ENCODE assay signal across 26 cellular contexts in genomic region chr9:138120072-138120471, GRCh38.
"Had no signal": no experiment of that assay in that cellular context is flagged by ENCODE, and none has a peak within 500 bp of the region (broad histone marks: within the 10 kb centered on the region; RNA-seq: fewer than 3 reads in every experiment).

No MANE protein-coding gene starts in this region.

- H3K27ac Mint-ChIP-seq: memory B cell; naive thymus-derived CD4-positive, alpha-beta T cell; stimulated activated naive B cell treated with anti-CD40 and anti-IgM and Interleukin-4, amounts not matched to agents 10 μg/mL and 1 μg/mL and 100 μg/mL, for 72 hours; stimulated activated naive CD8-positive, alpha-beta T cell treated with anti-CD3 and anti-CD28 coated beads, Interleukin-15, Interleukin-2, amounts not matched to agents 100 ng/mL and 50 ng/mL, for 24 hours; type B pancreatic cell had no signal

- H3K27me3 Mint-ChIP-seq: stimulated activated naive CD8-positive, alpha-beta T cell treated with anti-CD3 and anti-CD28 coated beads, Interleukin-15, Interleukin-2, amounts not matched to agents 100 ng/mL and 50 ng/mL, for 24 hours had no signal

- H3K27ac ChIP-seq: heart left ventricle, hepatocyte, left ventricle myocardium inferior, pancreas, prostate gland, skin epidermis, tibial nerve, uterus had no signal

- H3K4me1 Mint-ChIP-seq: memory B cell; naive thymus-derived CD4-positive, alpha-beta T cell; nephron progenitor cell; stimulated activated naive B cell treated with anti-CD40 and anti-IgM and Interleukin-4, amounts not matched to agents 10 μg/mL and 1 μg/mL and 100 μg/mL, for 72 hours had no signal

- H3K36me3 Mint-ChIP-seq: memory B cell; naive thymus-derived CD4-positive, alpha-beta T cell; stimulated activated naive B cell treated with anti-CD40 and anti-IgM and Interleukin-4, amounts not matched to agents 10 μg/mL and 1 μg/mL and 100 μg/mL, for 72 hours; type B pancreatic cell had no signal

- DNase-seq: left colon; left ventricle myocardium inferior; midbrain; mucosa of descending colon; naive thymus-derived CD4-positive, alpha-beta T cell; nephron progenitor cell; pancreas; retina; stimulated activated CD4-positive, alpha-beta T cell treated with anti-CD3 and anti-CD28 coated beads, Interleukin-12 subunit alpha, Interleukin-12 subunit beta, amount 100 ng/mL, for 4 hours; stimulated activated CD4-positive, alpha-beta T cell treated with anti-CD3 and anti-CD28 coated beads, Interleukin-15, amount 100 ng/mL, for 24 hours; stimulated activated CD4-positive, alpha-beta T cell treated with anti-CD3 and anti-CD28 coated beads, Interleukin-2, amount 100 ng/mL, for 24 hours; stimulated activated CD4-positive, alpha-beta T cell treated with anti-CD3 and anti-CD28 coated beads, Interleukin-4, amount 100 ng/mL, for 1 hour; stimulated activated naive B cell treated with anti-CD40 and anti-IgM and Interleukin-4, amounts not matched to agents 10 μg/mL and 1 μg/mL and 100 μg/mL, for 72 hours; substantia nigra; uterus had no signal

- H3K9me3 Mint-ChIP-seq: memory B cell; stimulated activated naive B cell treated with anti-CD40 and anti-IgM and Interleukin-4, amounts not matched to agents 10 μg/mL and 1 μg/mL and 100 μg/mL, for 72 hours; stimulated activated naive CD8-positive, alpha-beta T cell treated with anti-CD3 and anti-CD28 coated beads, Interleukin-15, Interleukin-2, amounts not matched to agents 100 ng/mL and 50 ng/mL, for 24 hours; type B pancreatic cell had no signal

- H3K9me3 ChIP-seq: heart left ventricle, left ventricle myocardium inferior, mucosa of descending colon, pancreas, prostate gland, tibial nerve, uterus had no signal

- H3K4me1 ChIP-seq: heart left ventricle, left ventricle myocardium inferior, pancreas, prostate gland, tibial nerve, uterus had no signal

- H3K4me3 ChIP-seq: heart left ventricle, hepatocyte, left ventricle myocardium inferior, mucosa of descending colon, pancreas, prostate gland, skin epidermis, tibial nerve, uterus had no signal

- H3K36me3 ChIP-seq: heart left ventricle, left ventricle myocardium inferior, pancreas, prostate gland, tibial nerve, uterus had no signal

- H3K27me3 ChIP-seq: hepatocyte, pancreas, tibial nerve, uterus had no signal

- H3K4me2 ChIP-seq: hepatocyte had no signal

- H3K79me2 ChIP-seq: hepatocyte had no signal

- H3K4me3 Mint-ChIP-seq: memory B cell; naive thymus-derived CD4-positive, alpha-beta T cell; nephron progenitor cell; stimulated activated naive B cell treated with anti-CD40 and anti-IgM and Interleukin-4, amounts not matched to agents 10 μg/mL and 1 μg/mL and 100 μg/mL, for 72 hours; stimulated activated naive CD8-positive, alpha-beta T cell treated with anti-CD3 and anti-CD28 coated beads, Interleukin-15, Interleukin-2, amounts not matched to agents 100 ng/mL and 50 ng/mL, for 24 hours; type B pancreatic cell had no signal

- H2AFZ ChIP-seq: hepatocyte had no signal

- FAIRE-seq: keratinocyte, pancreas had no signal

- ATAC-seq: heart left ventricle; left colon; mucosa of descending colon; naive thymus-derived CD4-positive, alpha-beta T cell; pancreas; right cardiac atrium; sciatic nerve; stimulated activated naive B cell treated with anti-CD40 and anti-IgM and Interleukin-4, amounts not matched to agents 10 μg/mL and 1 μg/mL and 100 μg/mL, for 72 hours had no signal
